Comparison of ENCODE assay signal across 8 cellular contexts in the genomic region with DNA sequence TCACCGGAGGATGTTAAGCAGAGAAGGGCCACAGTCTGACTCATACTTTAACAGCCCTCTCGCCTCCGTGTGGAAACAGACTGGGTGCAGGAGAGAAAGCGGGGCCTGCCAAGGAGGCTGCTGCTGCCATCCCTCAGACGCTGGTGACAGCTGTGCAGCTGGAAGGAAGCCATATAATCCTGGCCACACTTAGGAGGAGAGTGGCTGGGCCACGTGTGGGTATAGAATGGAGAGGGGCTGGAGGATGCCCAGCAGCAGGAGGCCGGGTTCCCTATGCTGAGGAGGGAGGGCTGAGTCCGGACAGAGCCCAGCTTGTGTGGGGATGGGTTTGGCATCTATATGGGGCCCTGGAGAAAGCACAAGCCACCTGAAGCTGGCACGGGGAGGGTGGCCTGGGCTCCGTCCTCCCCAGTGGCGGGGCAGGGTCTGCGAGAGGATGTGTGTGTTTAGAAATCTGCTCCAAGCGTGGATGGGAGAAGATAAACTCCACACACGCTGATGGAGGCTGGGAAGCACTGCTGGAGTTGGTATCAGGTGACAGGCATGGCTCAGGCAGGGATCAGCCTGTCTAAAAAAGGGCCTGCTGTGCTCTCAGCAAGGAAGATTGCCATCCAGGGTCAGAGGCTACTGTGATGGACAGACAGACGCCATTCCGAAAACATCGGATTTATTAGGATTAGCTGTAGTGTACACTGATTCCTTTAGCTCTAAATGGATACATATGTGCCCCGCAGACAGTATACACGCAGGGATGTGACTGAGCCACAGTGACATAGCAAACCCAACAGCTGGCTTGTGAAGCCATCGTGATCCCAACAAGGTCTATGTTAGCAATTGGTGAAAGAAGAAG. TPM values are rescaled to one million over a fixed set of nuclear protein-coding genes. Genes with fewer than 3 reads are reported as not detected.
DNase-seq lines count a peak whose midpoint lies in the region; ATAC-seq and TF ChIP-seq lines count a peak whose summit lies in the region.
"Had no signal": no experiment of that assay in that cellular context is flagged by ENCODE, and none has a peak within 500 bp of the region (broad histone marks: within the 10 kb centered on the region; RNA-seq: fewer than 3 reads in every experiment).

No MANE protein-coding gene starts in this region.

- H3F3A ChIP-seq in SK-N-SH (replicated peaks; ENCODE audit: insufficient read depth) = peaks cover 8% of the 10 kb centered on the region

- H3K27ac ChIP-seq in SK-N-SH (ENCODE audit: low read depth in 2 of 2, low read length in 1 of 2) = peak overlapping the region in 1 of 2 experiments; percentile 60; a peak in 2 of 4 replicates
- peak overlapping the region; percentile 68 for H3K27ac ChIP-seq in right cardiac atrium (ENCODE audit: low read length)
- peak overlapping the region; percentile 80 for H3K27ac ChIP-seq in stomach smooth muscle (ENCODE audit: low read length)

- H3K4me1 ChIP-seq in SK-N-SH (ENCODE audit: control insufficient read depth in 1 of 2, insufficient read depth in 2 of 2, low read depth in 1 of 2, low read length in 1 of 2) (peaks cover 15 to 41% of the 10 kb centered on the region in 2 experiments; a peak in 3 of 4 replicates), right cardiac atrium (ENCODE audit: control insufficient read depth, insufficient read depth, low read length) (peaks cover 11% of the 10 kb centered on the region), stomach smooth muscle (ENCODE audit: control insufficient read depth, insufficient read depth, low read length) (peaks cover 38% of the 10 kb centered on the region)

- TF ChIP-seq EP300 in SK-N-SH (IDR thresholded peaks at IDR 0.05; ENCODE audit: borderline replicate concordance in 1 of 2, low read depth in 1 of 2, low read length in 1 of 2) = no peak

- no peak for TF ChIP-seq POLR2A in GM18505 (IDR thresholded peaks at IDR 0.05; ENCODE audit: borderline replicate concordance, extremely low read depth, insufficient read depth, insufficient read length)

- H3K36me3 ChIP-seq in SK-N-SH (replicated peaks in 1 of 2; ENCODE audit: control insufficient read depth in 1 of 2, insufficient read depth in 2 of 2, low read length in 1 of 2) = no peaks in the 10 kb centered on the region
- H3K36me3 ChIP-seq in stomach smooth muscle (ENCODE audit: control insufficient read depth in 2 of 2, insufficient read depth in 2 of 2, low read length in 2 of 2) = peaks cover 9 to 15% of the 10 kb centered on the region in 2 donors

- no peak overlapping the region for H2AFZ ChIP-seq in SK-N-SH (ENCODE audit: low read depth)

- no peak overlapping the region for H3K9ac ChIP-seq in SK-N-SH
- peak overlapping the region; percentile 58 to 68 for H3K9ac ChIP-seq in stomach smooth muscle (ENCODE audit: low read length in 2 of 2)

- DNase-seq in LHCN-M2 (ENCODE audit: low read depth) (peak; percentile 93), SK-N-SH (no peak), right cardiac atrium (peak; percentile 59 to 80 (median 71)), GM10248 (ENCODE audit: extremely low spot score) (no peak), GM10266 (ENCODE audit: extremely low spot score) (no peak)
- DNase-seq: KG1 had no signal

- H3K79me2 ChIP-seq in SK-N-SH (ENCODE audit: insufficient read depth) = no peaks in the 10 kb centered on the region

- H3K4me3 ChIP-seq in SK-N-SH (ENCODE audit: low read depth in 2 of 2, low read length in 1 of 2) (no peak overlapping the region), right cardiac atrium (ENCODE audit: low read length) (no peak overlapping the region), stomach smooth muscle (ENCODE audit: low read length in 2 of 2) (no peak overlapping the region)

- WGBS in SK-N-SH (ENCODE audit: low lambda C conversion rate) = 77% methylated on average over 18 of the region's 20 CpGs
- WGBS in right cardiac atrium = 52% methylated on average over 20 of the region's 20 CpGs

- no peaks in the 10 kb centered on the region for H3K9me3 ChIP-seq in SK-N-SH
- no peaks in the 10 kb centered on the region for H3K9me3 ChIP-seq in right cardiac atrium (ENCODE audit: control insufficient read depth, low read length)
- H3K9me3 ChIP-seq in stomach smooth muscle (ENCODE audit: control insufficient read depth in 2 of 2, low read length in 2 of 2) = no peaks in the 10 kb centered on the region

- no peaks in the 10 kb centered on the region for H3K27me3 ChIP-seq in SK-N-SH (ENCODE audit: insufficient read depth)
- no peaks in the 10 kb centered on the region for H3K27me3 ChIP-seq in right cardiac atrium (ENCODE audit: control insufficient read depth, insufficient read depth)
- H3K27me3 ChIP-seq in stomach smooth muscle (ENCODE audit: control insufficient read depth in 1 of 2, insufficient read depth in 2 of 2, low read length in 2 of 2) = no peaks in the 10 kb centered on the region

- H4K20me1 ChIP-seq in SK-N-SH (ENCODE audit: insufficient read depth) = no peaks in the 10 kb centered on the region

- peak; percentile 44 to 56 for ATAC-seq in right cardiac atrium
- no peak for ATAC-seq in GM18505 (IDR thresholded peaks at IDR 0.05; ENCODE audit: unreplicated experiment)

- no peak overlapping the region for H3K4me2 ChIP-seq in SK-N-SH

- H3K9me2 ChIP-seq in SK-N-SH = no peaks in the 10 kb centered on the region

- CTCF ChIA-PET in SK-N-SH (lab: Yijun Ruan, JAX) (interaction anchor here (0.6 to 9.2 kb wide), 10 partner anchors 30 to 445 kb away, joined by 3 to 141 read pairs (median 10); partner anchors contain the start of genes MGLL and TPRA1), GM10248 (lab: Yijun Ruan, JAX) (interaction anchor here (1.4 kb wide), 2 partner anchors 12 to 18 kb away, joined by 3 to 5 read pairs; no protein-coding TSS in a partner anchor)

- TF ChIP-seq CTCF in SK-N-SH (IDR thresholded peaks at IDR 0.05) (no peak), GM10248 (IDR thresholded peaks at IDR 0.05; ENCODE audit: control extremely low read depth, extremely low read depth, low read depth, missing control alignments) (no peak), GM10266 (IDR thresholded peaks at IDR 0.05; ENCODE audit: control insufficient read depth, insufficient read depth, low read depth, missing control alignments) (no peak)

- intact Hi-C loops in right cardiac atrium (cut with DNase I) = loop anchor here in 1 of 4 donors (5.0 kb wide), 1 partner anchor 134 kb away; the partner anchor contains the start of gene MGLL

- TF ChIP-seq RAD21 in SK-N-SH (IDR thresholded peaks at IDR 0.05; ENCODE audit: low read length) = no peak

- POLR2A ChIA-PET in SK-N-SH (lab: Yijun Ruan, JAX) (interaction anchor here (1.1 kb wide), 1 partner anchor 10 kb away, joined by 5 read pairs; no protein-coding TSS in a partner anchor), GM10248 (lab: Yijun Ruan, JAX) (no interaction called here)

TF ChIP-seq in SK-N-SH, 30 proteins besides CTCF, POLR2A, EP300 and RAD21 (continues in another document):
- TF ChIP-seq FOSL2 (IDR thresholded peaks at IDR 0.05; ENCODE audit: borderline replicate concordance, low read depth) (no peak; the same call in 1 of the 2 replicates), POLR2AphosphoS5 (IDR thresholded peaks at IDR 0.05; ENCODE audit: low read depth, low read length) (no peak), NRF1 (IDR thresholded peaks at IDR 0.05; ENCODE audit: low read depth, low read length) (no peak), USF1 (IDR thresholded peaks at IDR 0.05; ENCODE audit: borderline replicate concordance, low read depth) (no peak), MXI1 (IDR thresholded peaks at IDR 0.05; ENCODE audit: low read depth, low read length) (0 out of 2 replicates have a peak, but pooled peaks have one; percentile 25), MEF2A (IDR thresholded peaks at IDR 0.05; ENCODE audit: borderline replicate concordance, low read depth) (no peak), GATA2 (CRISPR knock-in tag; IDR thresholded peaks at IDR 0.05) (no peak), YY1 (IDR thresholded peaks at IDR 0.05; ENCODE audit: low read depth) (no peak), NFIC (IDR thresholded peaks at IDR 0.05; ENCODE audit: borderline replicate concordance) (peak; percentile 27; the same call in 1 of the 2 replicates)
- TF ChIP-seq, protein P1, sequence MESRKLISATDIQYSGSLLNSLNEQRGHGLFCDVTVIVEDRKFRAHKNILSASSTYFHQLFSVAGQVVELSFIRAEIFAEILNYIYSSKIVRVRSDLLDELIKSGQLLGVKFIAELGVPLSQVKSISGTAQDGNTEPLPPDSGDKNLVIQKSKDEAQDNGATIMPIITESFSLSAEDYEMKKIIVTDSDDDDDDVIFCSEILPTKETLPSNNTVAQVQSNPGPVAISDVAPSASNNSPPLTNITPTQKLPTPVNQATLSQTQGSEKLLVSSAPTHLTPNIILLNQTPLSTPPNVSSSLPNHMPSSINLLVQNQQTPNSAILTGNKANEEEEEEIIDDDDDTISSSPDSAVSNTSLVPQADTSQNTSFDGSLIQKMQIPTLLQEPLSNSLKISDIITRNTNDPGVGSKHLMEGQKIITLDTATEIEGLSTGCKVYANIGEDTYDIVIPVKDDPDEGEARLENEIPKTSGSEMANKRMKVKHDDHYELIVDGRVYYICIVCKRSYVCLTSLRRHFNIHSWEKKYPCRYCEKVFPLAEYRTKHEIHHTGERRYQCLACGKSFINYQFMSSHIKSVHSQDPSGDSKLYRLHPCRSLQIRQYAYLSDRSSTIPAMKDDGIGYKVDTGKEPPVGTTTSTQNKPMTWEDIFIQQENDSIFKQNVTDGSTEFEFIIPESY (IDR thresholded peaks at IDR 0.05; ENCODE audit: borderline replicate concordance, low read depth) = no peak

RNA-seq across cellular contexts. Expression of gene ABTB1, which starts 15.9 kb away (rescaled TPM):
- total RNA-seq in LHCN-M2 (2014; rRNA removed) = 4.0 and 5.2 TPM in 2 replicates
- 16.7 TPM for polyA plus RNA-seq in LHCN-M2 (2012)
- polyA plus RNA-seq in SK-N-SH (2012; rRNA removed) = 30.8 and 31.6 TPM in 2 replicates
- 7.1 and 12.3 TPM in 2 replicates for polyA plus RNA-seq in SK-N-SH (2012; cell fraction: cytosol; rRNA removed)
- 166 and 204 TPM in 2 replicates for polyA plus RNA-seq in SK-N-SH (2012; cell fraction: nucleus; rRNA removed)
- 10 to 100 TPM; 20.2 to 47.1 (median 34.1) TPM for total RNA-seq in right cardiac atrium
- polyA plus RNA-seq in right cardiac atrium = 38.2 TPM

RNA-seq across cellular contexts. Expression of gene PODXL2, which starts 59.7 kb away (rescaled TPM):
- total RNA-seq in LHCN-M2 (2014; rRNA removed) (4.3 and 6.1 TPM in 2 replicates), right cardiac atrium (1 to 10 TPM; 1.5 to 3.0 (median 2.1) TPM)
- 2.1 TPM for polyA plus RNA-seq in LHCN-M2 (2012)
- polyA plus RNA-seq in SK-N-SH (2012; rRNA removed) (27.5 and 28.8 TPM in 2 replicates), right cardiac atrium (2.0 TPM)
- polyA plus RNA-seq in SK-N-SH (2012; cell fraction: cytosol; rRNA removed) = 17.2 and 24.8 TPM in 2 replicates
- 19.9 and 23.6 TPM in 2 replicates for polyA plus RNA-seq in SK-N-SH (2012; cell fraction: nucleus; rRNA removed)

Comparison
In these comparisons a context has a peak if more than half of its experiments do, and no peak if none do; other contexts are left out.
1. DNase-seq: peak in LHCN-M2 (single experiment) and right cardiac atrium (3 of 3); none in SK-N-SH (single experiment), GM10248 (single experiment) and GM10266 (single experiment).